27 cellular contexts compared by ENCODE assay signal in genomic region chr14:70741482-70741881, GRCh38.
"Had no signal": no experiment of that assay in that cellular context is flagged by ENCODE, and none has a peak within 500 bp of the region (broad histone marks: within the 10 kb centered on the region; RNA-seq: fewer than 3 reads in every experiment).

No MANE protein-coding gene starts in this region.

- FAIRE-seq: astrocyte, bronchial epithelial cell, frontal cortex had no signal

- DNase-seq: activated CD4-positive, alpha-beta memory T cell treated with anti-CD3 and anti-CD28 coated beads, Interleukin-2, amount 10 ng/mL, durations not matched to agents 7 days and 5 days; activated CD4-positive, alpha-beta T cell treated with anti-CD3 and anti-CD28 coated beads for 1 hour; activated CD4-positive, alpha-beta T cell treated with anti-CD3 and anti-CD28 coated beads for 4 hours; activated CD4-positive, alpha-beta T cell treated with anti-CD3 and anti-CD28 coated beads, Interleukin-2, amount 10 ng/mL, durations not matched to agents 7 days and 5 days; activated CD4-positive, alpha-beta T cell treated with anti-CD3 and anti-CD28 coated beads, Interleukin-2, amount 50 U/mL, for 4 hours; activated CD4-positive, CD25-positive, alpha-beta regulatory T cell; activated CD8-positive, alpha-beta memory T cell treated with anti-CD3 and anti-CD28 coated beads, Interleukin-2, amount 50 U/mL, for 48 hours; activated gamma-delta T cell; activated naive CD4-positive, alpha-beta T cell; activated naive CD4-positive, alpha-beta T cell treated with anti-CD3 and anti-CD28 coated beads, Interleukin-2, amount 10 ng/mL, durations not matched to agents 7 days and 5 days; activated naive CD8-positive, alpha-beta T cell treated with anti-CD3 and anti-CD28 coated beads, Interleukin-2, amount 10 ng/mL, durations not matched to agents 7 days and 5 days; activated T-cell treated with anti-CD3 and anti-CD28 coated beads for 4 hours; activated T-cell treated with anti-CD3 and anti-CD28 coated beads, Interleukin-2, amount 50 U/mL, for 24 hours; activated T-cell treated with anti-CD3 and anti-CD28 coated beads, Interleukin-2, amount 50 U/mL, for 72 hours; anterior cingulate cortex; brain microvascular endothelial cell; dorsolateral prefrontal cortex; effector memory CD4-positive, alpha-beta T cell; endodermal cell; foreskin fibroblast; head of caudate nucleus; T-cell; T1000 had no signal

- H3K27ac ChIP-seq: brain microvascular endothelial cell, coronary artery, dorsolateral prefrontal cortex had no signal
